Comparison of ENCODE assay signal across 9 cellular contexts in the genomic region with DNA sequence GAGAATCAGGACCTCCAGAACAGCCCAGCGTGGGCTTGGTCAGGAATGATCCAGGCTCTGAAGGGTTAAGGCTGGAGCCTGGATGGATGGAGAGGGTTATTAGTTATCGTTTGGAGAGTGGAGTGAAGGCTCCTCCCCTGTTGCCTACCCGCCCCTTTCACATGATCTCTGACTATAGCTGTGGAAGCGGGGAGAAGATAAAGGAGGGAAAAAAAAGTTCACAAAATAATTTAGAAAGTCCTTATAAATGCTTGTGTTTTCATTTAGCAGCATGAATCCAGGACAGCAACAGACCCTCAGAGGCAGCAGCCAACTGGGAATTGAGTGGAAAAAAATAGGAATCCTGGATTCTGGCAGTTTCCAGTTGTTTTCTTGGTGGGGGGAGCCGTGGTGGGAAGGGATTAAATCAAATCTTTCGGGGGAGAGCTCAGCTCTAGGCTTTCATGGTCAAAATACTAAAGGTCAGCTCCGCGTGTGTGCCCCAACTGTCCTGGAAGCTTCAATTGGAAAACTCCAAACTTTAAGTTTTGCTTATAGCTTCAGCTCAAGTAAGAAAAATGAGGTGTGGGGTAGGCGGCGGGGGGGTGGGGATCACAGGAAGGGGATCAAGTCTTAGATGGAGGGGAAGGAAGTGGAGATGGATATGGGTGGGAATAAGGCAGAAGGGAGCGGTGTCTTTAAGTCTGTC. TPM values are rescaled to one million over a fixed set of nuclear protein-coding genes. Genes with fewer than 3 reads are reported as not detected.
DNase-seq lines count a peak whose midpoint lies in the region; ATAC-seq and TF ChIP-seq lines count a peak whose summit lies in the region.
"Had no signal": no experiment of that assay in that cellular context is flagged by ENCODE, and none has a peak within 500 bp of the region (broad histone marks: within the 10 kb centered on the region; RNA-seq: fewer than 3 reads in every experiment).

No MANE protein-coding gene starts in this region.

- peak overlapping the region; percentile 92 for H3K4me3 Mint-ChIP-seq in osteocyte (ENCODE audit: unreplicated experiment)
- H3K4me3 Mint-ChIP-seq in activated T-cell treated with anti-CD3 and anti-CD28 coated beads, Interleukin-2, amount 50 U/mL, for 72 hours: no peak overlapping the region
- H3K4me3 Mint-ChIP-seq: CD4-positive, CD25-positive, alpha-beta regulatory T cell had no signal

- ATAC-seq in activated T-cell treated with anti-CD3 and anti-CD28 coated beads, Interleukin-2, amount 50 U/mL, for 72 hours (replicated peaks in 1 of 2): no peak

- no peaks in the 10 kb centered on the region for H3K27me3 Mint-ChIP-seq in osteocyte (ENCODE audit: unreplicated experiment)
- H3K27me3 Mint-ChIP-seq in activated T-cell treated with anti-CD3 and anti-CD28 coated beads, Interleukin-2, amount 50 U/mL, for 72 hours (ENCODE audit: low read depth): peaks cover 7% of the 10 kb centered on the region

- no peak for TF ChIP-seq CTCF in AG10803 (conservative IDR thresholded peaks at IDR 0.05; ENCODE audit: low read length)
- no peak for TF ChIP-seq CTCF in fibroblast of mammary gland (conservative IDR thresholded peaks at IDR 0.05; ENCODE audit: control insufficient read depth, insufficient read depth, low read depth, low read length)
- no peak for TF ChIP-seq CTCF in osteocyte (IDR thresholded peaks at IDR 0.05)

- no peaks in the 10 kb centered on the region for H3K36me3 Mint-ChIP-seq in osteocyte (ENCODE audit: unreplicated experiment)
- no peaks in the 10 kb centered on the region for H3K36me3 Mint-ChIP-seq in activated T-cell treated with anti-CD3 and anti-CD28 coated beads, Interleukin-2, amount 50 U/mL, for 72 hours (ENCODE audit: insufficient read depth in 2 of 2)
- H3K36me3 Mint-ChIP-seq: CD4-positive, CD25-positive, alpha-beta regulatory T cell had no signal

- DNase-seq in AG10803 (ENCODE audit: low read depth): peak; percentile 78
- DNase-seq in fibroblast of mammary gland (ENCODE audit: low read depth): peak; percentile 81
- no peak for DNase-seq in osteocyte (ENCODE audit: extremely low spot score, unreplicated experiment)
- DNase-seq in activated T-cell treated with anti-CD3 and anti-CD28 coated beads, Interleukin-2, amount 50 U/mL, for 72 hours: no peak
- no peak for DNase-seq in SHP77 (lab: John Stamatoyannopoulos, UW)
- no peak for DNase-seq in stimulated activated naive CD4-positive, alpha-beta T cell (lab: John Stamatoyannopoulos, UW)
- DNase-seq in KBM-7: no peak
- DNase-seq: CD4-positive, CD25-positive, alpha-beta regulatory T cell had no signal

- in situ Hi-C loops in KBM-7 (cut with MboI; ENCODE audit: low pct_unique_long_range_greater_than_20kb, low sequenced_read_pairs): no loop called here

- H3K27ac Mint-ChIP-seq in osteocyte (ENCODE audit: unreplicated experiment): peak overlapping the region; percentile 98
- no peak overlapping the region for H3K27ac Mint-ChIP-seq in activated T-cell treated with anti-CD3 and anti-CD28 coated beads, Interleukin-2, amount 50 U/mL, for 72 hours
- H3K27ac Mint-ChIP-seq: CD4-positive, CD25-positive, alpha-beta regulatory T cell had no signal

- no peaks in the 10 kb centered on the region for H3K9me3 Mint-ChIP-seq in osteocyte (ENCODE audit: unreplicated experiment)
- H3K9me3 Mint-ChIP-seq in activated T-cell treated with anti-CD3 and anti-CD28 coated beads, Interleukin-2, amount 50 U/mL, for 72 hours: no peaks in the 10 kb centered on the region

- H3K4me3 ChIP-seq in AG10803 (ENCODE audit: low read length) (peak overlapping the region; percentile 79), fibroblast of mammary gland (ENCODE audit: control insufficient read depth, low read depth, low read length) (peak overlapping the region; percentile 84)

- H3K4me1 Mint-ChIP-seq in osteocyte (ENCODE audit: unreplicated experiment): peaks cover 71% of the 10 kb centered on the region
- no peaks in the 10 kb centered on the region for H3K4me1 Mint-ChIP-seq in activated T-cell treated with anti-CD3 and anti-CD28 coated beads, Interleukin-2, amount 50 U/mL, for 72 hours (ENCODE audit: low read depth)
- H3K4me1 Mint-ChIP-seq: CD4-positive, CD25-positive, alpha-beta regulatory T cell had no signal

TF ChIP-seq in PFSK-1, 5 proteins besides CTCF, POLR2A, EP300 and RAD21:
- TF ChIP-seq FOXP2 (optimal IDR thresholded peaks at IDR 0.05; ENCODE audit: borderline replicate concordance, extremely low read depth, extremely low read length, insufficient read depth) (peak; percentile 43), SIN3A (IDR thresholded peaks at IDR 0.05; ENCODE audit: borderline replicate concordance, insufficient read depth, low read length) (no peak)
TF ChIP-seq in PFSK-1: peak in this region for 1.

RNA-seq across cellular contexts. Expression of a gene that starts 0.6 kb away (rescaled TPM):
- 88.3 TPM for polyA plus RNA-seq in PFSK-1 (2012; ENCODE audit: insufficient read length, low read depth)
- total RNA-seq in osteocyte: 173 and 185 TPM in 2 replicates
- under 1 TPM; 0.17 to 0.25 TPM for total RNA-seq in activated T-cell treated with anti-CD3 and anti-CD28 coated beads, Interleukin-2, amount 50 U/mL, for 72 hours
- polyA plus RNA-seq: CD4-positive, CD25-positive, alpha-beta regulatory T cell had no signal

Comparison
In these comparisons a context has a peak if more than half of its experiments do, and no peak if none do; other contexts are left out.
1. DNase-seq: peak in AG10803 (single experiment) and fibroblast of mammary gland (single experiment); none in osteocyte (single experiment), activated T-cell treated with anti-CD3 and anti-CD28 coated beads, Interleukin-2, amount 50 U/mL, for 72 hours (0 of 2), SHP77 (0 of 2), stimulated activated naive CD4-positive, alpha-beta T cell (0 of 6) and KBM-7 (single experiment).
2. RNA of a gene that starts 0.6 kb away (total RNA-seq): 173 to 185 TPM in osteocyte; 0.17 to 0.25 TPM in activated T-cell treated with anti-CD3 and anti-CD28 coated beads, Interleukin-2, amount 50 U/mL, for 72 hours; every median in the first group is over 100 times any median in the second.